8 cellular contexts compared by ENCODE assay signal in the genomic region with DNA sequence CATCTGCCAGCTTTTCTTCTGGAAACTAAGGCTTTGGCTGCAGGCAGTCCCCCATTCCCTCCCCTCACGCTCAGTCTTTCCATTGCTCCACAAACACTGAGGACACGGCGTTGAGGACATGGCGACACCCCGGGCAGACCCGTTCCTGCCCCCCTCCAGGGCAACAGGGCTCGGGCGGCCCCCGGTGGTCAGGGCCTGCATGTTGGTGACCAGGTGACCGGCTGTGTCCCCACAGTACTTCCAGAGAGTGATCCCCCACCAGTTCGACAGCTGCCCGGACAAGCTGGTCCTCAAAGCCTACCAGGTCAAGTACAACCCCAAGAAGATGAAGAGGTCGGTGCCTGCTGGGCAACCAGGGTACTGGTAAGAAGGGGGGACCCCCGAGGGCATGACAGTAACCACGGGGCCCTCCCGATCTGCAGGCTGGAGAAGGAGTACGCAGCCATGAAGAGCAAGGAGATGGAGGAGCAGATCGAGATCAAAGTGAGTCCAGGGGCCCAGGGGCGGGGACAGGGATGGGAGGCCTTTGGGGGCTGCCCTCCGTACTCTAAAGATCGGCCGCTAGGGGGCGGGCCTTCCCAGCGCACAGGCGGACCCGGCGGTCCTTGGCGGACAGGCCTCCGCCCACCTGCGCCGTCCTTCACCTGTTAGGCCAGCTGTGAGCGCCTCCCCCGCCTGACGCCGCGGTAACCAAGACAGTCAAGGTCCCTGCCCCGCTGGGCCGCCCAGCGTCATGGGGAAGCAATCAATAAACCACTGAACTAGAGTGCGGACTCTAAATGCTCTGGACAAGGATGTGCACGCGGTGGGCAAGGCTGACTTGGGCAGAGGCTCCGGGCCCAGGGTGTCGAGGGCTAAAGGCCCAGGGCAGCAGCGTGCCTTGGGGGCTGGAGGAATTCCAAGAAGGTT. TPM values are rescaled to one million over a fixed set of nuclear protein-coding genes. Genes with fewer than 3 reads are reported as not detected.
DNase-seq lines count a peak whose midpoint lies in the region; ATAC-seq and TF ChIP-seq lines count a peak whose summit lies in the region.

No MANE protein-coding gene starts in this region.

- peak overlapping the region; percentile 63 for H3K4me3 Mint-ChIP-seq in Calu3 (ENCODE audit: low read depth, unreplicated experiment)

- H3K4me1 ChIP-seq in HUES64 (ENCODE audit: insufficient read depth, low read length) (no peaks in the 10 kb centered on the region), PC-9 (replicated peaks; ENCODE audit: insufficient read depth) (peaks cover 14% of the 10 kb centered on the region), thoracic aorta (ENCODE audit: control insufficient read depth in 1 of 2, low read depth in 2 of 2) (no peaks in the 10 kb centered on the region)

- DNase-seq in Calu3, result peak; percentile 93
- DNase-seq in PC-9, result peak; percentile 80 to 87
- peak; percentile 80 to 83 for DNase-seq in activated T-cell treated with anti-CD3 and anti-CD28 coated beads, Interleukin-2, amount 50 U/mL, for 48 hours
- DNase-seq in fibroblast of gingiva (ENCODE audit: low read depth), result peak; percentile 28
- no peak for DNase-seq in thoracic aorta (ENCODE audit: low spot score)

- H3F3A ChIP-seq in PC-9 (ENCODE audit: insufficient read depth, low read depth), result peaks cover 31% of the 10 kb centered on the region; the same call in 1 of the 2 replicates
- no peaks in the 10 kb centered on the region for H3F3A ChIP-seq in neural cell (ENCODE audit: insufficient read depth, low read length, poor library complexity, severe bottlenecking)

- CTCF ChIA-PET in Calu3 (lab: Charles Lee) (interaction anchor here (0.5 to 1.7 kb wide), 7 partner anchors 8 to 578 kb away, joined by 3 to 18 read pairs (median 4); a partner anchor contains a TSS), PC-9 (lab: Charles Lee) (interaction anchor here (0.6 to 1.4 kb wide), 7 partner anchors 16 to 172 kb away, joined by 3 to 4 read pairs (median 3); a partner anchor contains a TSS)

- H3K27me3 ChIP-seq in HUES64 (ENCODE audit: insufficient read depth, low read length) (peaks cover 16% of the 10 kb centered on the region), PC-9 (ENCODE audit: insufficient read depth, low read depth) (no peaks in the 10 kb centered on the region), neural cell (ENCODE audit: insufficient read depth, low read depth, low read length) (no peaks in the 10 kb centered on the region), thoracic aorta (replicated peaks; ENCODE audit: insufficient read depth) (no peaks in the 10 kb centered on the region)

- H3K9me2 ChIP-seq in PC-9 (ENCODE audit: insufficient read depth) (no peaks in the 10 kb centered on the region), neural cell (ENCODE audit: insufficient read depth, low read length) (no peaks in the 10 kb centered on the region)

- H3K79me2 ChIP-seq in PC-9 (ENCODE audit: low read depth), result no peaks in the 10 kb centered on the region
- H3K79me2 ChIP-seq in neural cell (replicated peaks; ENCODE audit: insufficient read depth, low read length), result no peaks in the 10 kb centered on the region

- BruUV-seq in Calu3 (replicated peaks; lab: Mats Ljungman, UMichigan), result no TSS peak
- BruUV-seq in PC-9 (replicated peaks; lab: Mats Ljungman, UMichigan), result no TSS peak

- H3K27ac ChIP-seq in HUES64 (ENCODE audit: low read depth, low read length) (no peak overlapping the region), PC-9 (no peak overlapping the region), neural cell (ENCODE audit: low read length) (no peak overlapping the region), thoracic aorta (no peak overlapping the region)

- TF ChIP-seq EP300 in neural cell (conservative IDR thresholded peaks at IDR 0.05; ENCODE audit: poor library complexity, severe bottlenecking), result no peak

- H4K20me1 ChIP-seq in PC-9 (ENCODE audit: insufficient read depth) (no peaks in the 10 kb centered on the region), neural cell (ENCODE audit: insufficient read depth) (no peaks in the 10 kb centered on the region)

- peak overlapping the region; percentile 67 for H3K27ac Mint-ChIP-seq in Calu3 (ENCODE audit: unreplicated experiment)

- H3K9me3 ChIP-seq in HUES64 (ENCODE audit: insufficient read depth, low read depth, low read length), result no peaks in the 10 kb centered on the region
- no peaks in the 10 kb centered on the region for H3K9me3 ChIP-seq in PC-9 (ENCODE audit: insufficient read depth, low read depth)
- H3K9me3 ChIP-seq in neural cell (ENCODE audit: low read length), result no peaks in the 10 kb centered on the region
- H3K9me3 ChIP-seq in thoracic aorta, result no peaks in the 10 kb centered on the region

- 27% methylated on average over 45 of the region's 45 CpGs for whole genome bisulfite sequencing in HUES64

- POLR2A ChIA-PET in PC-9 (lab: Charles Lee; ENCODE audit: unreplicated experiment), result no interaction called here

- peak; percentile 72 for TF ChIP-seq RAD21 in neural cell (conservative IDR thresholded peaks at IDR 0.05)

- peaks cover 13% of the 10 kb centered on the region for H3K4me1 Mint-ChIP-seq in Calu3 (ENCODE audit: low read depth, unreplicated experiment)

- no peak for ATAC-seq in thoracic aorta (ENCODE audit: insufficient number of reproducible peaks, low FRiP score, low read depth)
- no peak for ATAC-seq in HG03571 (IDR thresholded peaks at IDR 0.05; ENCODE audit: unreplicated experiment)

- peaks cover 14% of the 10 kb centered on the region for H3K36me3 Mint-ChIP-seq in Calu3 (ENCODE audit: insufficient read depth, unreplicated experiment)

- peak overlapping the region; percentile 64 for H3K4me2 ChIP-seq in PC-9
- H3K4me2 ChIP-seq in neural cell (ENCODE audit: low read length), result no peak overlapping the region

- H3K36me3 ChIP-seq in HUES64 (ENCODE audit: insufficient read depth, low read length) (no peaks in the 10 kb centered on the region), PC-9 (ENCODE audit: low read depth) (no peaks in the 10 kb centered on the region), neural cell (ENCODE audit: insufficient read depth, low read length) (no peaks in the 10 kb centered on the region), thoracic aorta (peaks cover 2% of the 10 kb centered on the region)

- TF ChIP-seq CTCF in Calu3 (IDR thresholded peaks at IDR 0.05; ENCODE audit: unreplicated experiment), result peak; percentile 85
- peak; percentile 99 for TF ChIP-seq CTCF in PC-9 (conservative IDR thresholded peaks at IDR 0.05)
- TF ChIP-seq CTCF in neural cell (IDR thresholded peaks at IDR 0.05; ENCODE audit: poor library complexity, severe bottlenecking), result peak; percentile 79
- TF ChIP-seq CTCF in thoracic aorta (IDR thresholded peaks at IDR 0.05), result peak; percentile 76

- no peaks in the 10 kb centered on the region for H3K27me3 Mint-ChIP-seq in Calu3 (ENCODE audit: unreplicated experiment)

- intact Hi-C loops in Calu3 (cut with micrococcal nuclease; ENCODE audit: unreplicated experiment), result no loop called here
- intact Hi-C loops in PC-9 (cut with micrococcal nuclease; ENCODE audit: unreplicated experiment), result loop anchor here (1.0 to 10.0 kb wide), 7 partner anchors 49 to 501 kb away; a partner anchor contains a TSS

- H2AFZ ChIP-seq in PC-9 (no peak overlapping the region), neural cell (ENCODE audit: low read depth, low read length) (no peak overlapping the region)

- no peaks in the 10 kb centered on the region for H3K9me3 Mint-ChIP-seq in Calu3 (ENCODE audit: low read depth, unreplicated experiment)

- H3K4me3 ChIP-seq in HUES64 (ENCODE audit: low read length) (peak overlapping the region; percentile 34; the same call in 1 of the 2 replicates), PC-9 (peak overlapping the region; percentile 24; the same call in 1 of the 2 replicates), neural cell (ENCODE audit: low read length) (no peak overlapping the region), thoracic aorta (no peak overlapping the region)

- H3K9ac ChIP-seq in HUES64 (ENCODE audit: low read depth, low read length) (no peak overlapping the region), neural cell (ENCODE audit: low read length) (no peak overlapping the region)

TF ChIP-seq in neural cell, 6 proteins besides CTCF, POLR2A, EP300 and RAD21 (continues in another document):
- TF ChIP-seq TAF1 (IDR thresholded peaks at IDR 0.05; ENCODE audit: low read depth) (no peak), SMC3 (conservative IDR thresholded peaks at IDR 0.05; ENCODE audit: poor library complexity) (peak; percentile 61), MXI1 (conservative IDR thresholded peaks at IDR 0.05; ENCODE audit: poor library complexity, severe bottlenecking) (no peak), EZH2 (IDR thresholded peaks at IDR 0.05; ENCODE audit: borderline replicate concordance, insufficient read depth, low read length, poor library complexity, severe bottlenecking) (no peak)

RNA-seq across cellular contexts. Expression of a gene that starts 21.1 kb away (rescaled TPM):
- total RNA-seq in Calu3 (2022) (10.8 and 11.7 TPM in 2 replicates), PC-9 (2021) (12.9 and 20.3 TPM in 2 replicates), thoracic aorta (not detected)
- polyA plus RNA-seq in HUES64 (2013, experiment 1 of 2), result 12.3 TPM
- 16.3 TPM for polyA plus RNA-seq in HUES64 (2013, experiment 2 of 2)
- polyA plus RNA-seq in neural cell, result 2.5 and 2.7 TPM in 2 replicates
- 5.4 and 6.6 TPM in 2 replicates for polyA minus RNA-seq in neural cell

RNA-seq across cellular contexts. Expression of a gene that starts 23.1 kb away (rescaled TPM):
- total RNA-seq in Calu3 (2022) (12.2 and 12.5 TPM in 2 replicates), PC-9 (2021) (13.1 and 19.2 TPM in 2 replicates), thoracic aorta (10 to 100 TPM; 12.1 to 16.8 TPM)
- 5.0 TPM for polyA plus RNA-seq in HUES64 (2013, experiment 1 of 2)
- polyA plus RNA-seq in HUES64 (2013, experiment 2 of 2), result 6.6 TPM
- polyA plus RNA-seq in neural cell, result 50.6 and 65.1 TPM in 2 replicates
- polyA minus RNA-seq in neural cell, result 57.8 and 70.4 TPM in 2 replicates

RNA-seq across cellular contexts. Expression of a gene that starts 35.2 kb away (rescaled TPM):
- total RNA-seq in Calu3 (2022) (8.0 and 9.1 TPM in 2 replicates), PC-9 (2021) (24.1 and 24.4 TPM in 2 replicates), thoracic aorta (under 1 TPM in 1 of 2 donors, not detected in 1; 0.14 TPM)
- polyA plus RNA-seq in HUES64 (2013, experiment 1 of 2), result 1.3 TPM
- 1.4 TPM for polyA plus RNA-seq in HUES64 (2013, experiment 2 of 2)
- not detected in 2 replicates for polyA plus RNA-seq in neural cell
- polyA minus RNA-seq in neural cell, result not detected in 2 replicates

RNA-seq across cellular contexts. Expression of a gene that starts 50.6 kb away (rescaled TPM):
- 27.0 and 28.0 TPM in 2 replicates for total RNA-seq in Calu3 (2022)
- polyA plus RNA-seq in HUES64 (2013, experiment 1 of 2), result 29.0 TPM
- 24.5 TPM for polyA plus RNA-seq in HUES64 (2013, experiment 2 of 2)
- 52.4 and 54.0 TPM in 2 replicates for total RNA-seq in PC-9 (2021)
- 9.2 and 13.4 TPM in 2 replicates for polyA plus RNA-seq in neural cell
- 9.7 and 10.3 TPM in 2 replicates for polyA minus RNA-seq in neural cell
- total RNA-seq in thoracic aorta, result 10 to 100 TPM; 15.2 to 16.9 TPM

Comparison
In these comparisons a context has a peak if more than half of its experiments do, and no peak if none do; other contexts are left out.
1. H3K4me3 ChIP-seq: peak in HUES64 (single experiment) and PC-9 (single experiment); none in neural cell (single experiment) and thoracic aorta (single experiment).
2. RNA of a gene that starts 21.1 kb away (total RNA-seq): 12.9 to 20.3 TPM in PC-9 and 10.8 to 11.7 TPM in Calu3; not detected in thoracic aorta; every median in the first group is over 10 times any median in the second.
3. Peak in every context shown above with its lines, with median percentiles within 50 percentile points of each other: CTCF ChIP-seq.